13 cellular contexts compared by ENCODE assay signal in the genomic region with DNA sequence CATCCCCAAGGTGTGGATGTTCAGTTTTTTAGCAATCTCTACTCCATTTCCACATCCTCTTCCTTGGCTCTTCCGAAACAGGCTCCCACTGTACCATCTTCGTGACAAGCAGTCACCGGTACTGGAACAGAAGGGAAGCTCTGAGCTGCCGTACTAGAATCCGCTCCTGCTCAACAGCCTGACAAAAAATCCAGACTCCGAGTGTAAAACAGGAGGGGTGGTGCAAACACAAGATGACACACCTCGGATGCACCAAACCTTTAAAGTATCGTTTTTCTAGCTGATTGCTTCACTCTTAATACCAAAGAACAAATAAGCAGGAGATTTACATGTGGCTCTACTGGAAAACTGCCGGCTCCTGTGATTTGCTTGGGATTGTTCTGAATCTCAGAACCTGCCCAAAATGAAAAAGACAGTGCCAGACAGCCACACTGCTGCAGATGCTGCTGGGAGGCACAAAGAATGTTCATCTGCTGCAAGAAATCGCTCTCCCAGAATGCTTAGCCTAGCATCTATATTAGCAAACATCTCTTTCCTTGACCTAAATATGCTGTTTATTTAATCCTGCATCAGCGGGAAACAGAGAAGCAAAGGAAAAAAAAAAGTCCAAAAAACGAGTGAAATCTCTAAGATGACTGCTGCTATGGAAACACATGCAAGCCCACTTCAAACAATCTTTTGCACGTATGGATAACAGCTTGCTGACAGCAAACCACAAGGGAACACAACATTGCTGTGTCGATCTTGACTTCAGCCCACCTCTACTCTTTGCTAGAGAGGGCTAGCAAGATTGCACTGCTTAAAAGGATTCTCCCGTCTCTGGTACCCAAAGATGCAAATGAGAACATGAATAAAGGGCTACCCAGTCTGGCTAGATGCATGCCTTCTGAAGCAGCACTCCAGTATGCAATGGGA. TPM values are rescaled to one million over a fixed set of nuclear protein-coding genes. Genes with fewer than 3 reads are reported as not detected.
DNase-seq lines count a peak whose midpoint lies in the region; ATAC-seq lines count a peak whose summit lies in the region.
"Had no signal": no experiment of that assay in that cellular context is flagged by ENCODE, and none has a peak within 500 bp of the region (broad histone marks: within the 10 kb centered on the region; RNA-seq: fewer than 3 reads in every experiment).

No MANE protein-coding gene starts in this region.

- no peaks in the 10 kb centered on the region for H3K79me2 ChIP-seq in GM23248 (ENCODE audit: insufficient read depth)

- no peaks in the 10 kb centered on the region for H4K20me1 ChIP-seq in GM23248 (ENCODE audit: insufficient read depth)

- H3K4me3 ChIP-seq in GM23248 = no peak overlapping the region
- H3K4me3 ChIP-seq: right lobe of liver had no signal

- 0 out of 2 replicates have a peak, but pooled peaks cover 11% of the 10 kb centered on the region for H3F3A ChIP-seq in GM23248 (ENCODE audit: insufficient read depth)

- no peak for ATAC-seq in HG03469 (IDR thresholded peaks at IDR 0.05; ENCODE audit: unreplicated experiment)

- no peak overlapping the region for H3K9ac ChIP-seq in GM23248

- H2AFZ ChIP-seq in GM23248 = no peak overlapping the region

- no peaks in the 10 kb centered on the region for H3K9me2 ChIP-seq in GM23248 (ENCODE audit: insufficient read depth)

- no peaks in the 10 kb centered on the region for H3K27me3 ChIP-seq in GM23248 (replicated peaks; ENCODE audit: insufficient read depth)
- H3K27me3 ChIP-seq: right lobe of liver had no signal

- H3K4me2 ChIP-seq in GM23248 (ENCODE audit: unreplicated experiment) = peak overlapping the region; percentile 30

- in situ Hi-C loops in GM23248 (cut with MboI) = no loop called here

- H3K36me3 ChIP-seq in GM23248 (ENCODE audit: low read depth) = no peaks in the 10 kb centered on the region
- H3K36me3 ChIP-seq: right lobe of liver had no signal

- no peaks in the 10 kb centered on the region for H3K9me3 ChIP-seq in GM23248 (ENCODE audit: low read depth)
- H3K9me3 ChIP-seq: right lobe of liver had no signal

- H3K27ac ChIP-seq in GM23248 = no peak overlapping the region
- H3K27ac ChIP-seq in caudate nucleus (ENCODE audit: low read depth, low read length) = peak overlapping the region; percentile 45
- H3K27ac ChIP-seq: right lobe of liver, RWPE1 had no signal

- no peaks in the 10 kb centered on the region; the same call in 1 of the 2 replicates for H3K4me1 ChIP-seq in GM23248 (ENCODE audit: insufficient read depth)
- H3K4me1 ChIP-seq: right lobe of liver had no signal

- DNase-seq in AG08395 (ENCODE audit: low spot score) = peak; percentile 24
- peak; percentile 35 for DNase-seq in GM23248
- peak in 32 of 61 donors; percentile 6 to 74 (median 30) for DNase-seq in caudate nucleus (lab: John Stamatoyannopoulos, UW)
- DNase-seq in midbrain (lab: John Stamatoyannopoulos, UW) = peak; percentile 20
- DNase-seq in NCI-H1105 (lab: John Stamatoyannopoulos, UW) = no peak
- no peak for DNase-seq in RPMI8226
- DNase-seq in activated gamma-delta T cell treated with Interleukin-2 at 50 U/mL for 16 hours = no peak
- DNase-seq: DMS 273 treated with DMSO at 0.1 percent for 48 hours; HFFc6; right lobe of liver; stimulated activated CD4-positive, alpha-beta T cell treated with anti-CD3 and anti-CD28 coated beads, Interleukin-4, amount 100 ng/mL, for 24 hours had no signal

- WGBS in GM23248 (ENCODE audit: low coverage in 1 of 2, low lambda C conversion rate in 2 of 2, missing lambda C conversion rate in 2 of 2), 2 experiments = 37 to 41% methylated on average over 15 of the region's 15 CpGs

RNA-seq across cellular contexts. Expression of gene DOCK9, which starts 38.0 kb away (rescaled TPM):
- total RNA-seq in GM23248 (2014; rRNA removed; shearing (Covaris generic)) = 10.7 and 21.2 TPM in 2 replicates
- 3.2 and 4.2 TPM in 2 replicates for polyA plus RNA-seq in GM23248 (2016; fragmentation: Nextera tagmentation; extraction: Ambion mirVana)

Comparison
In these comparisons a context has a peak if more than half of its experiments do, and no peak if none do; other contexts are left out.
1. DNase-seq: peak in AG08395 (single experiment), GM23248 (single experiment), caudate nucleus (32 of 61) and midbrain (single experiment); none in NCI-H1105 (single experiment), RPMI8226 (single experiment) and activated gamma-delta T cell treated with Interleukin-2 at 50 U/mL for 16 hours (single experiment).